22 cellular contexts compared by ENCODE assay signal in the genomic region with DNA sequence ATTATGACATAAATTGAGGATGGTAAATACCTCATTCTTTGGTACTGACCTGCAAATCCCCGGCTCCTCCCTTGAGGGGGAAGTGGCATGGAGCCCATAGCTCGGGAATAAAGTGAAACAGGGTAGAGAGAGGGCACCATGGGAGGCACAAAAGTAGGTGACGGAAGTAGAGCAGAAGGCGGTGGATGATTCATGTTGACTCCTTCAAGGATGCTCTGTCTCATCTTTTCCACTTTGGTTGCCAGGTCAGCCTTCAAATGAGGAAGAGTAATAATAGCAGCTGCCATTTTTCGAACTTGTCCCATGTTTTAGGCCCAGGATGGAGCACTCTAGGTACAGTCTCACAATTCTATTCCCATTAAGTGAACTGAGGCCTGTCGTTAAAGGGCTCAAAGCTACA.
"Had no signal": no experiment of that assay in that cellular context is flagged by ENCODE, and none has a peak within 500 bp of the region (broad histone marks: within the 10 kb centered on the region; RNA-seq: fewer than 3 reads in every experiment).

No MANE protein-coding gene starts in this region.

- H3K9me3 ChIP-seq: heart left ventricle, right atrium auricular region, sigmoid colon, suprapubic skin, thyroid gland had no signal

- H3K9me3 Mint-ChIP-seq: stimulated activated naive B cell treated with anti-CD40 and anti-IgM and Interleukin-4, amounts not matched to agents 10 μg/mL and 1 μg/mL and 100 μg/mL, for 72 hours; type B pancreatic cell had no signal

- DNase-seq: effector CD4-positive, alpha-beta T cell; endodermal cell; heart left ventricle; hippocampal formation; kidney glomerular epithelial cell; mammary epithelial cell; naive thymus-derived CD4-positive, alpha-beta T cell; nephron progenitor cell; sigmoid colon; stimulated activated CD4-positive, alpha-beta T cell treated with anti-CD3 and anti-CD28 coated beads, Interleukin-2, amount 100 ng/mL, for 24 hours; stimulated activated CD4-positive, alpha-beta T cell treated with anti-CD3 and anti-CD28 coated beads, Interleukin-4, amount 100 ng/mL, for 4 hours; stimulated activated naive B cell treated with anti-CD40 and anti-IgM and Interleukin-4, amounts not matched to agents 10 μg/mL and 1 μg/mL and 100 μg/mL, for 72 hours; thyroid gland had no signal

- H3K36me3 ChIP-seq: thyroid gland had no signal

- H3K27ac ChIP-seq: coronary artery, heart left ventricle, right atrium auricular region, sigmoid colon, skin epidermis, suprapubic skin, thyroid gland had no signal

- H3K27ac Mint-ChIP-seq: endodermal cell; naive thymus-derived CD4-positive, alpha-beta T cell; nephron progenitor cell; stimulated activated naive B cell treated with anti-CD40 and anti-IgM and Interleukin-4, amounts not matched to agents 10 μg/mL and 1 μg/mL and 100 μg/mL, for 72 hours; type B pancreatic cell had no signal

- H3K4me1 ChIP-seq: heart left ventricle, right atrium auricular region, sigmoid colon, suprapubic skin, thyroid gland had no signal

- ATAC-seq: heart left ventricle; naive thymus-derived CD4-positive, alpha-beta T cell; stimulated activated naive B cell treated with anti-CD40 and anti-IgM and Interleukin-4, amounts not matched to agents 10 μg/mL and 1 μg/mL and 100 μg/mL, for 72 hours had no signal

- H3K4me3 ChIP-seq: coronary artery, heart left ventricle, right atrium auricular region, sigmoid colon, skin epidermis, suprapubic skin, thyroid gland had no signal

- H3K27me3 Mint-ChIP-seq: naive thymus-derived CD4-positive, alpha-beta T cell; stimulated activated naive B cell treated with anti-CD40 and anti-IgM and Interleukin-4, amounts not matched to agents 10 μg/mL and 1 μg/mL and 100 μg/mL, for 72 hours; type B pancreatic cell had no signal

- H3K27me3 ChIP-seq: right atrium auricular region, sigmoid colon, suprapubic skin, thyroid gland had no signal

- H3K4me3 Mint-ChIP-seq: endodermal cell; naive thymus-derived CD4-positive, alpha-beta T cell; nephron progenitor cell; stimulated activated naive B cell treated with anti-CD40 and anti-IgM and Interleukin-4, amounts not matched to agents 10 μg/mL and 1 μg/mL and 100 μg/mL, for 72 hours; type B pancreatic cell had no signal

- FAIRE-seq: endothelial cell of umbilical vein, frontal cortex, islet of Langerhans, urothelium cell line had no signal

- H3K4me1 Mint-ChIP-seq: endodermal cell; naive thymus-derived CD4-positive, alpha-beta T cell; stimulated activated naive B cell treated with anti-CD40 and anti-IgM and Interleukin-4, amounts not matched to agents 10 μg/mL and 1 μg/mL and 100 μg/mL, for 72 hours had no signal
